In genomic region chr20:33242319-33243100, GRCh38 we compare ENCODE assay signal across 1 cellular context.
A peak's percentile ranks its signal among the peaks of the same experiment; 100 is the strongest.
TF ChIP-seq lines count a peak whose summit lies in the region.

No MANE protein-coding gene starts in this region.

TF ChIP-seq in HepG2, 621 proteins besides CTCF, POLR2A, EP300 and RAD21:
- TF ChIP-seq IKZF1 (IDR thresholded peaks at IDR 0.05) = 0 out of 2 replicates have a peak, but pooled peaks have one; percentile 64
- peak; percentile 54; the same call in 1 of the 2 replicates for TF ChIP-seq ZSCAN21 (CRISPR knock-in tag; IDR thresholded peaks at IDR 0.05; ENCODE audit: borderline replicate concordance)
- peak; percentile 38; the same call in 1 of the 2 replicates for TF ChIP-seq ATM (IDR thresholded peaks at IDR 0.05; ENCODE audit: borderline replicate concordance)
- peak; percentile 23; the same call in 1 of the 2 replicates for TF ChIP-seq SP1 (IDR thresholded peaks at IDR 0.05)
- TF ChIP-seq SP1 (CRISPR knock-in tag; IDR thresholded peaks at IDR 0.05) = no peak
- TF ChIP-seq MNT (IDR thresholded peaks at IDR 0.05) = peak; percentile 96
- TF ChIP-seq E2F2 (CRISPR knock-in tag; IDR thresholded peaks at IDR 0.05; ENCODE audit: borderline replicate concordance) = no peak
- no peak for TF ChIP-seq GRHL1 (CRISPR knock-in tag; conservative IDR thresholded peaks at IDR 0.05)
